9 cellular contexts compared by ENCODE assay signal in genomic region chr4:74098628-74098995, GRCh38. TPM values are rescaled to one million over a fixed set of nuclear protein-coding genes. Genes with fewer than 3 reads are reported as not detected.
A peak's percentile ranks its signal among the peaks of the same experiment; 100 is the strongest.
DNase-seq lines count a peak whose midpoint lies in the region; ATAC-seq, FAIRE-seq and TF ChIP-seq lines count a peak whose summit lies in the region.
"Had no signal": no experiment of that assay in that cellular context is flagged by ENCODE, and none has a peak within 500 bp of the region (broad histone marks: within the 10 kb centered on the region; RNA-seq: fewer than 3 reads in every experiment).

No MANE protein-coding gene starts in this region.

- no peak overlapping the region for H3K27ac ChIP-seq in aorta (ENCODE audit: low read depth in 1 of 2, low read length in 2 of 2)

- H3K4me3 ChIP-seq in aorta (ENCODE audit: low read length in 2 of 2) = peak overlapping the region in 1 of 2 donors; percentile 51

- no peaks in the 10 kb centered on the region for H3K36me3 Mint-ChIP-seq in stimulated activated naive CD8-positive, alpha-beta T cell treated with anti-CD3 and anti-CD28 coated beads, Interleukin-15, Interleukin-2, amounts not matched to agents 100 ng/mL and 50 ng/mL, for 24 hours (ENCODE audit: low read depth)
- H3K36me3 Mint-ChIP-seq in dendritic cell treated with granulocyte-macrophage colony-stimulating factor and Interleukin-4, amounts not matched to agents 40 ng/mL and 50 ng/mL, for 4 days (ENCODE audit: low read depth) = peaks cover 11% of the 10 kb centered on the region
- no peaks in the 10 kb centered on the region for H3K36me3 Mint-ChIP-seq in mesothelial cell of epicardium

- no peaks in the 10 kb centered on the region for H3K36me3 ChIP-seq in aorta (ENCODE audit: control insufficient read depth in 1 of 2, insufficient read depth in 2 of 2, low read length in 1 of 2)

- TF ChIP-seq POLR2A in GM12891 (IDR thresholded peaks at IDR 0.05; ENCODE audit: low read depth, low read length) = no peak

- peaks cover 8% of the 10 kb centered on the region for H3K4me1 Mint-ChIP-seq in stimulated activated naive CD8-positive, alpha-beta T cell treated with anti-CD3 and anti-CD28 coated beads, Interleukin-15, Interleukin-2, amounts not matched to agents 100 ng/mL and 50 ng/mL, for 24 hours (ENCODE audit: low read depth)
- peaks cover 33% of the 10 kb centered on the region for H3K4me1 Mint-ChIP-seq in dendritic cell treated with granulocyte-macrophage colony-stimulating factor and Interleukin-4, amounts not matched to agents 40 ng/mL and 50 ng/mL, for 4 days (ENCODE audit: low read depth)
- H3K4me1 Mint-ChIP-seq in mesothelial cell of epicardium = peaks cover 12% of the 10 kb centered on the region

- intact Hi-C loops in dendritic cell treated with granulocyte-macrophage colony-stimulating factor and Interleukin-4, amounts not matched to agents 40 ng/mL and 50 ng/mL, for 4 days (cut with micrococcal nuclease) = loop anchor here (5.0 kb wide), 1 partner anchor 61 kb away; the partner anchor contains the start of gene CXCL3
- intact Hi-C loops in aorta (cut with DNase I) = no loop called here

- no peak for DNase-seq in stimulated activated naive CD8-positive, alpha-beta T cell treated with anti-CD3 and anti-CD28 coated beads, Interleukin-15, Interleukin-2, amounts not matched to agents 100 U/mL and 50 U/mL, for 24 hours
- DNase-seq in mesothelial cell of epicardium (ENCODE audit: low spot score in 2 of 2, unreplicated experiment in 2 of 2) = no peak
- DNase-seq in aorta = peak in 1 of 2 donors; percentile 77
- DNase-seq in foreskin melanocyte = no peak
- no peak for DNase-seq in GM12891 (ENCODE audit: insufficient read length, low spot score)

- no peak for FAIRE-seq in GM12891 (lab: Jason Lieb, UNC)

- ATAC-seq in stimulated activated naive CD8-positive, alpha-beta T cell treated with anti-CD3 and anti-CD28 coated beads, Interleukin-15, Interleukin-2, amounts not matched to agents 100 U/mL and 50 U/mL, for 24 hours = no peak
- ATAC-seq in aorta (ENCODE audit: low FRiP score) (peak; percentile 4), HG02763 (IDR thresholded peaks at IDR 0.05; ENCODE audit: unreplicated experiment) (no peak)

- H3K27me3 ChIP-seq in aorta (ENCODE audit: control insufficient read depth in 1 of 2, insufficient read depth in 2 of 2, low read length in 1 of 2) = no peaks in the 10 kb centered on the region

- no peak for TF ChIP-seq CTCF in mesothelial cell of epicardium (IDR thresholded peaks at IDR 0.05; ENCODE audit: unreplicated experiment)

- H3K9me3 ChIP-seq in aorta (ENCODE audit: control insufficient read depth, low read length) = no peaks in the 10 kb centered on the region

- no peaks in the 10 kb centered on the region for H3K4me1 ChIP-seq in aorta (ENCODE audit: control insufficient read depth in 1 of 2, insufficient read depth in 2 of 2, low read length in 2 of 2)

- H3K27me3 Mint-ChIP-seq in stimulated activated naive CD8-positive, alpha-beta T cell treated with anti-CD3 and anti-CD28 coated beads, Interleukin-15, Interleukin-2, amounts not matched to agents 100 ng/mL and 50 ng/mL, for 24 hours = peaks cover 70% of the 10 kb centered on the region
- H3K27me3 Mint-ChIP-seq in dendritic cell treated with granulocyte-macrophage colony-stimulating factor and Interleukin-4, amounts not matched to agents 40 ng/mL and 50 ng/mL, for 4 days = peaks cover 19% of the 10 kb centered on the region
- peaks cover 10% of the 10 kb centered on the region for H3K27me3 Mint-ChIP-seq in mesothelial cell of epicardium (ENCODE audit: low read depth)

- peak overlapping the region; percentile 73 for H3K4me3 Mint-ChIP-seq in stimulated activated naive CD8-positive, alpha-beta T cell treated with anti-CD3 and anti-CD28 coated beads, Interleukin-15, Interleukin-2, amounts not matched to agents 100 ng/mL and 50 ng/mL, for 24 hours
- peak overlapping the region; percentile 88 for H3K4me3 Mint-ChIP-seq in dendritic cell treated with granulocyte-macrophage colony-stimulating factor and Interleukin-4, amounts not matched to agents 40 ng/mL and 50 ng/mL, for 4 days
- H3K4me3 Mint-ChIP-seq in mesothelial cell of epicardium = peak overlapping the region; percentile 74

- peak overlapping the region; percentile 68 for H3K27ac Mint-ChIP-seq in stimulated activated naive CD8-positive, alpha-beta T cell treated with anti-CD3 and anti-CD28 coated beads, Interleukin-15, Interleukin-2, amounts not matched to agents 100 ng/mL and 50 ng/mL, for 24 hours
- peak overlapping the region; percentile 90 for H3K27ac Mint-ChIP-seq in dendritic cell treated with granulocyte-macrophage colony-stimulating factor and Interleukin-4, amounts not matched to agents 40 ng/mL and 50 ng/mL, for 4 days
- H3K27ac Mint-ChIP-seq in mesothelial cell of epicardium = no peak overlapping the region

- WGBS in aorta, 2 donors = 10 to 11% methylated on average over 23 to 24 of the region's 24 CpGs

- no peaks in the 10 kb centered on the region for H3K9me3 Mint-ChIP-seq in stimulated activated naive CD8-positive, alpha-beta T cell treated with anti-CD3 and anti-CD28 coated beads, Interleukin-15, Interleukin-2, amounts not matched to agents 100 ng/mL and 50 ng/mL, for 24 hours
- H3K9me3 Mint-ChIP-seq in dendritic cell treated with granulocyte-macrophage colony-stimulating factor and Interleukin-4, amounts not matched to agents 40 ng/mL and 50 ng/mL, for 4 days = no peaks in the 10 kb centered on the region
- H3K9me3 Mint-ChIP-seq in mesothelial cell of epicardium = peaks cover 3% of the 10 kb centered on the region

TF ChIP-seq in GM12891, 5 proteins besides CTCF, POLR2A, EP300 and RAD21:
- TF ChIP-seq PAX5 (IDR thresholded peaks at IDR 0.05; ENCODE audit: insufficient read depth, low read length, severe bottlenecking) = no peak
- no peak for TF ChIP-seq TAF1 (IDR thresholded peaks at IDR 0.05; ENCODE audit: low read depth, low read length)
- TF ChIP-seq POLR2AphosphoS5 (IDR thresholded peaks at IDR 0.05; ENCODE audit: low read depth, low read length) = no peak

RNA-seq across cellular contexts. Expression of gene CXCL2, which starts 0.4 kb away (rescaled TPM):
- total RNA-seq in mesothelial cell of epicardium (8.7 to 12.7 TPM (median 9.8 TPM) in 3 replicates), aorta (10 to 100 TPM; 17.0 to 42.8 TPM)
- polyA plus RNA-seq in aorta = 1 to 10 TPM; 1.1 to 3.6 TPM
- polyA plus RNA-seq in GM12891 (2012; ENCODE audit: low read depth, missing spikeins) = not detected
- total RNA-seq: activated CD8-positive, alpha-beta memory T cell treated with anti-CD3 and anti-CD28 coated beads for 36 hours had no signal

RNA-seq across cellular contexts. Expression of gene MTHFD2L, which starts 59.3 kb away (rescaled TPM):
- total RNA-seq in mesothelial cell of epicardium = 19.2 to 21.1 TPM (median 20.9 TPM) in 3 replicates
- 10 to 100 TPM; 13.7 to 13.8 TPM for total RNA-seq in aorta
- polyA plus RNA-seq in aorta = 10 to 100 TPM in 1 of 2 donors, 1 to 10 TPM in 1; 7.1 to 12.3 TPM
- polyA plus RNA-seq in GM12891 (2012; ENCODE audit: low read depth, missing spikeins) = 8.0 TPM
